ENCODE assay signal across 1 cellular context in the genomic region with DNA sequence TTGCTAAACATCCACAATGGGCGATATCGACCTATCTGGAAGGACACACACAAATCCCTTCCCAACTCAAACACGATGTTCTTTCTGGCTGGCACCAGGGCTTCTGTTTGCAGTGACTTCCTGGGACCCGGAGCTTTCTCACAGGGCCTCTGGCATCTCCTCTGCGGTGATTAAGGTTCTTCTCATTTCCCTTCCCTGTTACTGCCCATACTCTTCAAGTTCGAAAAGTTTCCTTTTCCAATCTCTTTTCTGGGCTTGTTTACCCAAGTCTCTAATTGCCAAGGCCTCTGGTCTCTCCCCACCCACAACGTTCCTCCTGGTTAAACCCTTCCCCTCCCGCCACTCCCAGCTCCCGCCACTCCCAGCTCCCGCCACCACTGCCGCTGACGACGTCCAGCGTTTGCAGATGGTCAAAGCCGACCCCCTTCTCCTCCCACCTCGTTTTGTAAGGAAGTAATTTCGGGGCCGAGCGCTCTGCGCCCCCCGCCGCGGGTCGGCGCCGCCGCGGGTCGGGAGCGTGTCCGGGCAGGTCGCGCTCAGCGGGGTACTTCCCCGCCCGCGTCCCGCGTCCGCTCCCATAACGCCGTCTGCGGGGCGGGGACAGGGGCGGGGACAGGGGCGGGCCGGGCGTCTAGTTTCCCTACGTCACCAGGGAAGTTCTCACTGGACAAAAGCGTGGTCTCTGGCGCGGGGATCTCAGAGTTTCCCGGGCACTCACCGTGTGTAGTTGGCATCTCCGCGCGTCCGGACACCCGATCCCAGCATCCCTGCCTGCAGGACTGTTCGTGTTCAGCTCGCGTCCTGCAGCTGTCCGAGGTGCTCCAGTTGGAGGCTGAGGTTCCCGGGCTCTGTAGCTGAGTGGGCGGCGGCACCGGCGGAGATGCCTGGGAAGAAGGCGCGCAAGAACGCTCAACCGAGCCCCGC.
TF ChIP-seq lines count a peak whose summit lies in the region.

A gene (plus strand): TSS at position 699 of the 924 bp plus-strand sequence. CDS start 182 bp downstream, at position 881.

TF ChIP-seq in K562, 482 proteins besides CTCF, POLR2A, EP300 and RAD21 (continued from another document and continues in another):
- TF ChIP-seq, protein P1, sequence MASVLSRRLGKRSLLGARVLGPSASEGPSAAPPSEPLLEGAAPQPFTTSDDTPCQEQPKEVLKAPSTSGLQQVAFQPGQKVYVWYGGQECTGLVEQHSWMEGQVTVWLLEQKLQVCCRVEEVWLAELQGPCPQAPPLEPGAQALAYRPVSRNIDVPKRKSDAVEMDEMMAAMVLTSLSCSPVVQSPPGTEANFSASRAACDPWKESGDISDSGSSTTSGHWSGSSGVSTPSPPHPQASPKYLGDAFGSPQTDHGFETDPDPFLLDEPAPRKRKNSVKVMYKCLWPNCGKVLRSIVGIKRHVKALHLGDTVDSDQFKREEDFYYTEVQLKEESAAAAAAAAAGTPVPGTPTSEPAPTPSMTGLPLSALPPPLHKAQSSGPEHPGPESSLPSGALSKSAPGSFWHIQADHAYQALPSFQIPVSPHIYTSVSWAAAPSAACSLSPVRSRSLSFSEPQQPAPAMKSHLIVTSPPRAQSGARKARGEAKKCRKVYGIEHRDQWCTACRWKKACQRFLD (CRISPR knock-in tag; IDR thresholded peaks at IDR 0.05) = no peak
- TF ChIP-seq, protein P2, sequence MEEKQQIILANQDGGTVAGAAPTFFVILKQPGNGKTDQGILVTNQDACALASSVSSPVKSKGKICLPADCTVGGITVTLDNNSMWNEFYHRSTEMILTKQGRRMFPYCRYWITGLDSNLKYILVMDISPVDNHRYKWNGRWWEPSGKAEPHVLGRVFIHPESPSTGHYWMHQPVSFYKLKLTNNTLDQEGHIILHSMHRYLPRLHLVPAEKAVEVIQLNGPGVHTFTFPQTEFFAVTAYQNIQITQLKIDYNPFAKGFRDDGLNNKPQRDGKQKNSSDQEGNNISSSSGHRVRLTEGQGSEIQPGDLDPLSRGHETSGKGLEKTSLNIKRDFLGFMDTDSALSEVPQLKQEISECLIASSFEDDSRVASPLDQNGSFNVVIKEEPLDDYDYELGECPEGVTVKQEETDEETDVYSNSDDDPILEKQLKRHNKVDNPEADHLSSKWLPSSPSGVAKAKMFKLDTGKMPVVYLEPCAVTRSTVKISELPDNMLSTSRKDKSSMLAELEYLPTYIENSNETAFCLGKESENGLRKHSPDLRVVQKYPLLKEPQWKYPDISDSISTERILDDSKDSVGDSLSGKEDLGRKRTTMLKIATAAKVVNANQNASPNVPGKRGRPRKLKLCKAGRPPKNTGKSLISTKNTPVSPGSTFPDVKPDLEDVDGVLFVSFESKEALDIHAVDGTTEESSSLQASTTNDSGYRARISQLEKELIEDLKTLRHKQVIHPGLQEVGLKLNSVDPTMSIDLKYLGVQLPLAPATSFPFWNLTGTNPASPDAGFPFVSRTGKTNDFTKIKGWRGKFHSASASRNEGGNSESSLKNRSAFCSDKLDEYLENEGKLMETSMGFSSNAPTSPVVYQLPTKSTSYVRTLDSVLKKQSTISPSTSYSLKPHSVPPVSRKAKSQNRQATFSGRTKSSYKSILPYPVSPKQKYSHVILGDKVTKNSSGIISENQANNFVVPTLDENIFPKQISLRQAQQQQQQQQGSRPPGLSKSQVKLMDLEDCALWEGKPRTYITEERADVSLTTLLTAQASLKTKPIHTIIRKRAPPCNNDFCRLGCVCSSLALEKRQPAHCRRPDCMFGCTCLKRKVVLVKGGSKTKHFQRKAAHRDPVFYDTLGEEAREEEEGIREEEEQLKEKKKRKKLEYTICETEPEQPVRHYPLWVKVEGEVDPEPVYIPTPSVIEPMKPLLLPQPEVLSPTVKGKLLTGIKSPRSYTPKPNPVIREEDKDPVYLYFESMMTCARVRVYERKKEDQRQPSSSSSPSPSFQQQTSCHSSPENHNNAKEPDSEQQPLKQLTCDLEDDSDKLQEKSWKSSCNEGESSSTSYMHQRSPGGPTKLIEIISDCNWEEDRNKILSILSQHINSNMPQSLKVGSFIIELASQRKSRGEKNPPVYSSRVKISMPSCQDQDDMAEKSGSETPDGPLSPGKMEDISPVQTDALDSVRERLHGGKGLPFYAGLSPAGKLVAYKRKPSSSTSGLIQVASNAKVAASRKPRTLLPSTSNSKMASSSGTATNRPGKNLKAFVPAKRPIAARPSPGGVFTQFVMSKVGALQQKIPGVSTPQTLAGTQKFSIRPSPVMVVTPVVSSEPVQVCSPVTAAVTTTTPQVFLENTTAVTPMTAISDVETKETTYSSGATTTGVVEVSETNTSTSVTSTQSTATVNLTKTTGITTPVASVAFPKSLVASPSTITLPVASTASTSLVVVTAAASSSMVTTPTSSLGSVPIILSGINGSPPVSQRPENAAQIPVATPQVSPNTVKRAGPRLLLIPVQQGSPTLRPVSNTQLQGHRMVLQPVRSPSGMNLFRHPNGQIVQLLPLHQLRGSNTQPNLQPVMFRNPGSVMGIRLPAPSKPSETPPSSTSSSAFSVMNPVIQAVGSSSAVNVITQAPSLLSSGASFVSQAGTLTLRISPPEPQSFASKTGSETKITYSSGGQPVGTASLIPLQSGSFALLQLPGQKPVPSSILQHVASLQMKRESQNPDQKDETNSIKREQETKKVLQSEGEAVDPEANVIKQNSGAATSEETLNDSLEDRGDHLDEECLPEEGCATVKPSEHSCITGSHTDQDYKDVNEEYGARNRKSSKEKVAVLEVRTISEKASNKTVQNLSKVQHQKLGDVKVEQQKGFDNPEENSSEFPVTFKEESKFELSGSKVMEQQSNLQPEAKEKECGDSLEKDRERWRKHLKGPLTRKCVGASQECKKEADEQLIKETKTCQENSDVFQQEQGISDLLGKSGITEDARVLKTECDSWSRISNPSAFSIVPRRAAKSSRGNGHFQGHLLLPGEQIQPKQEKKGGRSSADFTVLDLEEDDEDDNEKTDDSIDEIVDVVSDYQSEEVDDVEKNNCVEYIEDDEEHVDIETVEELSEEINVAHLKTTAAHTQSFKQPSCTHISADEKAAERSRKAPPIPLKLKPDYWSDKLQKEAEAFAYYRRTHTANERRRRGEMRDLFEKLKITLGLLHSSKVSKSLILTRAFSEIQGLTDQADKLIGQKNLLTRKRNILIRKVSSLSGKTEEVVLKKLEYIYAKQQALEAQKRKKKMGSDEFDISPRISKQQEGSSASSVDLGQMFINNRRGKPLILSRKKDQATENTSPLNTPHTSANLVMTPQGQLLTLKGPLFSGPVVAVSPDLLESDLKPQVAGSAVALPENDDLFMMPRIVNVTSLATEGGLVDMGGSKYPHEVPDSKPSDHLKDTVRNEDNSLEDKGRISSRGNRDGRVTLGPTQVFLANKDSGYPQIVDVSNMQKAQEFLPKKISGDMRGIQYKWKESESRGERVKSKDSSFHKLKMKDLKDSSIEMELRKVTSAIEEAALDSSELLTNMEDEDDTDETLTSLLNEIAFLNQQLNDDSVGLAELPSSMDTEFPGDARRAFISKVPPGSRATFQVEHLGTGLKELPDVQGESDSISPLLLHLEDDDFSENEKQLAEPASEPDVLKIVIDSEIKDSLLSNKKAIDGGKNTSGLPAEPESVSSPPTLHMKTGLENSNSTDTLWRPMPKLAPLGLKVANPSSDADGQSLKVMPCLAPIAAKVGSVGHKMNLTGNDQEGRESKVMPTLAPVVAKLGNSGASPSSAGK (IDR thresholded peaks at IDR 0.05) = peak; percentile 74
- TF ChIP-seq MAZ (CRISPR knock-in tag; conservative IDR thresholded peaks at IDR 0.05 in 1 of 2, IDR thresholded peaks at IDR 0.05 in 1 of 2) = peak; percentile 33 to 44; a peak in 2 of 4 replicates
- TF ChIP-seq, protein P3, sequence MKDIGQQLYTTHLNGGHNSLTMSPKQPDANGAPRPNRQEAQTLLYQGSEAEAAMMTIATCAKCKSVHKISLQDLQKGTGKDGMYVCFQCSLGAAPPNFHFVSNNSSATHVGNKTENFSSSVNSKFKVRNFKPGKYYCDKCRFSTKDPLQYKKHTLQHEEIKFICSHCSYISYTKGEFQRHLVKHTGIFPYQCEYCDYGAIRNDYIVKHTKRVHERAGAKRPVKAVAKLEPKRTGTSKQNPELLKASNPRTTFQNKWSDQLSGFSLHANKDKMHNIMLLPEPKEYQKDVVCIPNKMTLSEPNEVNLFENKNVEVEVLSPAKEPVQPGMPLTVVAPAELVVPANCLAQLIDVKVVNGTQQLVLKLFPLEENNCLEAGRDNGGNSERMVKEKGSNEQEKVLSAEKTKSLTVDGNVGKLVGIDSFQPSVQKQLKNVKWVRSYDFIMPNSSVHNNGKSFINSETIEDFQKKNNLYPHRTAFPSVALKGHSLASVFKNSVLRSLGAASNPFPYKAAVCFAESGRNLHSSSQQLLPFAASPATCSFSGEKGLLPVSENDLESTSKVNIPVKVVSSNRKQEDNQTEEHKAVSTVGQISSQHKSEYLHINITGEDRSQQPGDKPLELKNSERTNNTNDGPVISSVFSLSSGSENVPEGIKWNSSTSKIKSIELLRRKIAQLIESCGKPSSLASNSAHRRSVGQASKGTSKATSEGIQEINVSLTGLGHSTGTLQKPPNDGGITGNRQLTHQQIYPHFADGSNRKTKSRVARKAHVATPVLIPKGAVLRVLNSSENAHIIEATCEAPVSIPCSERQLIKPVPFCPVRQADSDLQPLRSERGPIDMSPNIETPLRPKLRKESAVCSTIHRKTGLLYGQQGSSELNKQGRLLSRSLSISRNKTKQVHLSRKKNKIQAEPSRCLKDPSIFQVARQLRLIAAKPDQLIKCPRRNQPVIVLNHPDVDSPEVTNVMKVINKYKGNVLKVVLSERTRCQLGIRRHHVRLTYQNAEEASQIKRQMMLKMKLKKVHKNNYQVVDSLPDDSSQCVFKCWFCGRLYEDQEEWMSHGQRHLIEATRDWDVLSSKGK (CRISPR knock-in tag; IDR thresholded peaks at IDR 0.05) = no peak
- TF ChIP-seq ZNF274 (IDR thresholded peaks at IDR 0.05; ENCODE audit: borderline replicate concordance, low read depth, low read length) = no peak
- TF ChIP-seq PHF8 (IDR thresholded peaks at IDR 0.05; ENCODE audit: borderline replicate concordance, low read length) = peak; percentile 88; the same call in 1 of the 2 replicates
- TF ChIP-seq, protein P4, sequence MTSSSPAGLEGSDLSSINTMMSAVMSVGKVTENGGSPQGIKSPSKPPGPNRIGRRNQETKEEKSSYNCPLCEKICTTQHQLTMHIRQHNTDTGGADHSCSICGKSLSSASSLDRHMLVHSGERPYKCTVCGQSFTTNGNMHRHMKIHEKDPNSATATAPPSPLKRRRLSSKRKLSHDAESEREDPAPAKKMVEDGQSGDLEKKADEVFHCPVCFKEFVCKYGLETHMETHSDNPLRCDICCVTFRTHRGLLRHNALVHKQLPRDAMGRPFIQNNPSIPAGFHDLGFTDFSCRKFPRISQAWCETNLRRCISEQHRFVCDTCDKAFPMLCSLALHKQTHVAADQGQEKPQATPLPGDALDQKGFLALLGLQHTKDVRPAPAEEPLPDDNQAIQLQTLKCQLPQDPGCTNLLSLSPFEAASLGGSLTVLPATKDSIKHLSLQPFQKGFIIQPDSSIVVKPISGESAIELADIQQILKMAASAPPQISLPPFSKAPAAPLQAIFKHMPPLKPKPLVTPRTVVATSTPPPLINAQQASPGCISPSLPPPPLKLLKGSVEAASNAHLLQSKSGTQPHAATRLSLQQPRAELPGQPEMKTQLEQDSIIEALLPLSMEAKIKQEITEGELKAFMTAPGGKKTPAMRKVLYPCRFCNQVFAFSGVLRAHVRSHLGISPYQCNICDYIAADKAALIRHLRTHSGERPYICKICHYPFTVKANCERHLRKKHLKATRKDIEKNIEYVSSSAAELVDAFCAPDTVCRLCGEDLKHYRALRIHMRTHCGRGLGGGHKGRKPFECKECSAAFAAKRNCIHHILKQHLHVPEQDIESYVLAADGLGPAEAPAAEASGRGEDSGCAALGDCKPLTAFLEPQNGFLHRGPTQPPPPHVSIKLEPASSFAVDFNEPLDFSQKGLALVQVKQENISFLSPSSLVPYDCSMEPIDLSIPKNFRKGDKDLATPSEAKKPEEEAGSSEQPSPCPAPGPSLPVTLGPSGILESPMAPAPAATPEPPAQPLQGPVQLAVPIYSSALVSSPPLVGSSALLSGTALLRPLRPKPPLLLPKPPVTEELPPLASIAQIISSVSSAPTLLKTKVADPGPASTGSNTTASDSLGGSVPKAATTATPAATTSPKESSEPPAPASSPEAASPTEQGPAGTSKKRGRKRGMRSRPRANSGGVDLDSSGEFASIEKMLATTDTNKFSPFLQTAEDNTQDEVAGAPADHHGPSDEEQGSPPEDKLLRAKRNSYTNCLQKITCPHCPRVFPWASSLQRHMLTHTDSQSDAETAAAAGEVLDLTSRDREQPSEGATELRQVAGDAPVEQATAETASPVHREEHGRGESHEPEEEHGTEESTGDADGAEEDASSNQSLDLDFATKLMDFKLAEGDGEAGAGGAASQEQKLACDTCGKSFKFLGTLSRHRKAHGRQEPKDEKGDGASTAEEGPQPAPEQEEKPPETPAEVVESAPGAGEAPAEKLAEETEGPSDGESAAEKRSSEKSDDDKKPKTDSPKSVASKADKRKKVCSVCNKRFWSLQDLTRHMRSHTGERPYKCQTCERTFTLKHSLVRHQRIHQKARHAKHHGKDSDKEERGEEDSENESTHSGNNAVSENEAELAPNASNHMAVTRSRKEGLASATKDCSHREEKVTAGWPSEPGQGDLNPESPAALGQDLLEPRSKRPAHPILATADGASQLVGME (CRISPR knock-in tag; IDR thresholded peaks at IDR 0.05) = no peak
- TF ChIP-seq, protein P5, sequence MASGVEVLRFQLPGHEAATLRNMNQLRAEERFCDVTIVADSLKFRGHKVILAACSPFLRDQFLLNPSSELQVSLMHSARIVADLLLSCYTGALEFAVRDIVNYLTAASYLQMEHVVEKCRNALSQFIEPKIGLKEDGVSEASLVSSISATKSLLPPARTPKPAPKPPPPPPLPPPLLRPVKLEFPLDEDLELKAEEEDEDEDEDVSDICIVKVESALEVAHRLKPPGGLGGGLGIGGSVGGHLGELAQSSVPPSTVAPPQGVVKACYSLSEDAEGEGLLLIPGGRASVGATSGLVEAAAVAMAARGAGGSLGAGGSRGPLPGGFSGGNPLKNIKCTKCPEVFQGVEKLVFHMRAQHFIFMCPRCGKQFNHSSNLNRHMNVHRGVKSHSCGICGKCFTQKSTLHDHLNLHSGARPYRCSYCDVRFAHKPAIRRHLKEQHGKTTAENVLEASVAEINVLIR (CRISPR knock-in tag; IDR thresholded peaks at IDR 0.05) = no peak
- 0 out of 2 replicates have a peak, but pooled peaks have one; percentile 67 for TF ChIP-seq GTF2F1 (IDR thresholded peaks at IDR 0.05; ENCODE audit: low read depth, low read length)
- TF ChIP-seq, protein P6, sequence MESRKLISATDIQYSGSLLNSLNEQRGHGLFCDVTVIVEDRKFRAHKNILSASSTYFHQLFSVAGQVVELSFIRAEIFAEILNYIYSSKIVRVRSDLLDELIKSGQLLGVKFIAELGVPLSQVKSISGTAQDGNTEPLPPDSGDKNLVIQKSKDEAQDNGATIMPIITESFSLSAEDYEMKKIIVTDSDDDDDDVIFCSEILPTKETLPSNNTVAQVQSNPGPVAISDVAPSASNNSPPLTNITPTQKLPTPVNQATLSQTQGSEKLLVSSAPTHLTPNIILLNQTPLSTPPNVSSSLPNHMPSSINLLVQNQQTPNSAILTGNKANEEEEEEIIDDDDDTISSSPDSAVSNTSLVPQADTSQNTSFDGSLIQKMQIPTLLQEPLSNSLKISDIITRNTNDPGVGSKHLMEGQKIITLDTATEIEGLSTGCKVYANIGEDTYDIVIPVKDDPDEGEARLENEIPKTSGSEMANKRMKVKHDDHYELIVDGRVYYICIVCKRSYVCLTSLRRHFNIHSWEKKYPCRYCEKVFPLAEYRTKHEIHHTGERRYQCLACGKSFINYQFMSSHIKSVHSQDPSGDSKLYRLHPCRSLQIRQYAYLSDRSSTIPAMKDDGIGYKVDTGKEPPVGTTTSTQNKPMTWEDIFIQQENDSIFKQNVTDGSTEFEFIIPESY (CRISPR knock-in tag; IDR thresholded peaks at IDR 0.05) = 0 out of 2 replicates have a peak, but pooled peaks have one; percentile 9
- TF ChIP-seq MBD2 (IDR thresholded peaks at IDR 0.05; ENCODE audit: borderline replicate concordance, low read depth) = 0 out of 2 replicates have a peak, but pooled peaks have one; percentile 63
- TF ChIP-seq TRIM24 (IDR thresholded peaks at IDR 0.05) = no peak
- peak; percentile 79; the same call in 1 of the 2 replicates for TF ChIP-seq ZBTB7A (IDR thresholded peaks at IDR 0.05; ENCODE audit: borderline replicate concordance, control insufficient read depth, low read depth, low read length)
- TF ChIP-seq POLR2G (IDR thresholded peaks at IDR 0.05; ENCODE audit: low read depth, low read length) = peak; percentile 99
- TF ChIP-seq MEIS2 (IDR thresholded peaks at IDR 0.05; ENCODE audit: partially characterized antibody) = no peak
